ENCODE assay signal across 8 cellular contexts in the genomic region with DNA sequence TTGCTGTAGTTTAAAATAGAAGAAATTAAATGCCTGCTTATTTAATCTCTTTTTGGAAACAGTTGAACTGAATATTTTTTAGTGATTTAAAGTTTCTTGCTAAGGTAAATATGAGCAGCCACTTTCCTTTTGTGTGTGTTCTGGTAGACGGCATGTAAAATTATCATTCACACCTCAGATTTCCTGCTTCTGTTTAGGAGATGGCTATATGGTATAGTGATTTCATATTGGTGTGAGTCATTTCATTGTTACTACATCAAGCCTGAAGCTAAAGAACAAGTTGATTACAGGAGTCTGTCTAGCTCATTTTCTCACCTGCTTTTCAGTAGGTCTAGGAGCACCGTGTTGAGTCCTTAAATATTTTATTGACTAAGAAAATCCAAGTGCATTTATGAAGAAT. TPM values are rescaled to one million over a fixed set of nuclear protein-coding genes. Genes with fewer than 3 reads are reported as not detected.
DNase-seq lines count a peak whose midpoint lies in the region; ATAC-seq, FAIRE-seq and TF ChIP-seq lines count a peak whose summit lies in the region.

No MANE protein-coding gene starts in this region.

- FAIRE-seq in RCC 7860 (lab: Jason Lieb, UNC) = peak; percentile 33

- intact Hi-C loops in right cardiac atrium (cut with DNase I) = no loop called here

- no peak for ATAC-seq in right cardiac atrium

- H3K4me1 ChIP-seq in right cardiac atrium (ENCODE audit: control insufficient read depth, insufficient read depth, low read length) (no peaks in the 10 kb centered on the region), right atrium auricular region (peaks cover 0 to 33% of the 10 kb centered on the region in 2 donors)

- no peak for DNase-seq in right cardiac atrium
- DNase-seq in right atrium auricular region (ENCODE audit: low spot score) = no peak
- DNase-seq in RCC 7860 (ENCODE audit: low spot score) = peak; percentile 31
- DNase-seq in fibroblast of mammary gland (ENCODE audit: low read depth) = peak; percentile 61
- no peak for DNase-seq in NCI-H1436 (lab: John Stamatoyannopoulos, UW)
- no peak for DNase-seq in stimulated activated naive CD4-positive, alpha-beta T cell treated with Interleukin-2 at 50 U/mL for 16 hours (lab: John Stamatoyannopoulos, UW)
- no peak for DNase-seq in brain microvascular endothelial cell
- DNase-seq in DMS153 treated with DMSO at 0.1 percent for 48 hours (lab: John Stamatoyannopoulos, UW; ENCODE audit: unreplicated experiment) = no peak

- H3K4me3 ChIP-seq in right cardiac atrium (ENCODE audit: low read length) = peak overlapping the region; percentile 23
- H3K4me3 ChIP-seq in right atrium auricular region = no peak overlapping the region
- H3K4me3 ChIP-seq in fibroblast of mammary gland (ENCODE audit: control insufficient read depth, low read depth, low read length) = no peak overlapping the region
- H3K4me3 ChIP-seq in brain microvascular endothelial cell (ENCODE audit: low read depth, low read length) = no peak overlapping the region

- H3K27me3 ChIP-seq in right cardiac atrium (ENCODE audit: control insufficient read depth, insufficient read depth) (no peaks in the 10 kb centered on the region), right atrium auricular region (no peaks in the 10 kb centered on the region), brain microvascular endothelial cell (replicated peaks) (no peaks in the 10 kb centered on the region)

- in situ Hi-C loops in brain microvascular endothelial cell (cut with HindIII; ENCODE audit: low pct_ligation_motif_present, low sequenced_read_pairs) = no loop called here

- TF ChIP-seq CTCF in right atrium auricular region (IDR thresholded peaks at IDR 0.05) = no peak
- TF ChIP-seq CTCF in fibroblast of mammary gland (conservative IDR thresholded peaks at IDR 0.05; ENCODE audit: control insufficient read depth, insufficient read depth, low read depth, low read length) = no peak
- TF ChIP-seq CTCF in brain microvascular endothelial cell (IDR thresholded peaks at IDR 0.05; ENCODE audit: low read depth, low read length, missing control alignments) = no peak

- H3K27ac ChIP-seq in right cardiac atrium (ENCODE audit: low read length) (no peak overlapping the region), right atrium auricular region (peak overlapping the region in 1 of 2 donors; percentile 20), brain microvascular endothelial cell (no peak overlapping the region)

- WGBS in right cardiac atrium = 18% methylated on average over 2 of the region's 2 CpGs

- no peaks in the 10 kb centered on the region for H3K9me3 ChIP-seq in right cardiac atrium (ENCODE audit: control insufficient read depth, low read length)
- no peaks in the 10 kb centered on the region for H3K9me3 ChIP-seq in right atrium auricular region

- no peaks in the 10 kb centered on the region for H3K36me3 ChIP-seq in right atrium auricular region
- no peaks in the 10 kb centered on the region for H3K36me3 ChIP-seq in brain microvascular endothelial cell (replicated peaks)

RNA-seq across cellular contexts. Expression of a gene that starts 2.2 kb away (rescaled TPM):
- total RNA-seq in right cardiac atrium = 10 to 100 TPM; 23.1 to 27.0 (median 25.1) TPM
- polyA plus RNA-seq in right cardiac atrium = 16.3 TPM
- 10 to 100 TPM; 22.2 to 23.4 TPM for total RNA-seq in right atrium auricular region

RNA-seq across cellular contexts. Expression of a gene that starts 43.6 kb away (rescaled TPM):
- total RNA-seq in right cardiac atrium (10 to 100 TPM; 50.1 to 61.0 (median 58.2) TPM), right atrium auricular region (10 to 100 TPM; 39.9 to 61.8 TPM)
- polyA plus RNA-seq in right cardiac atrium = 17.2 TPM

RNA-seq across cellular contexts. Expression of a gene that starts 56.5 kb away (rescaled TPM):
- total RNA-seq in right cardiac atrium (10 to 100 TPM; 17.7 to 21.1 (median 19.7) TPM), right atrium auricular region (10 to 100 TPM; 32.3 to 32.7 TPM)
- polyA plus RNA-seq in right cardiac atrium = 13.4 TPM

Comparison
In these comparisons a context has a peak if more than half of its experiments do, and no peak if none do; other contexts are left out.
1. DNase-seq: peak in RCC 7860 (single experiment) and fibroblast of mammary gland (single experiment); none in right cardiac atrium (0 of 3), right atrium auricular region (single experiment), NCI-H1436 (single experiment), stimulated activated naive CD4-positive, alpha-beta T cell treated with Interleukin-2 at 50 U/mL for 16 hours (single experiment), brain microvascular endothelial cell (single experiment) and DMS153 treated with DMSO at 0.1 percent for 48 hours (single experiment).